Comparison of ENCODE assay signal across 24 cellular contexts in genomic region chr9:5712651-5713360, GRCh38.
DNase-seq lines count a peak whose midpoint lies in the region; ATAC-seq, FAIRE-seq and TF ChIP-seq lines count a peak whose summit lies in the region.
"Had no signal": no experiment of that assay in that cellular context is flagged by ENCODE, and none has a peak within 500 bp of the region (broad histone marks: within the 10 kb centered on the region; RNA-seq: fewer than 3 reads in every experiment).

No MANE protein-coding gene starts in this region.

- peaks cover 45% of the 10 kb centered on the region for H3K79me2 ChIP-seq in OCI-LY7 (ENCODE audit: insufficient read depth, low read depth, low read length)

- H3K9me2 ChIP-seq in OCI-LY7 (ENCODE audit: insufficient read depth, low read length) = no peaks in the 10 kb centered on the region

- CTCF ChIA-PET in OCI-LY7 (lab: Charles Lee; ENCODE audit: unreplicated experiment) = no interaction called here
- CTCF ChIA-PET in Calu3 (lab: Charles Lee) = interaction anchor here (0.7 to 1.1 kb wide), 3 partner anchors 84 to 108 kb away, joined by 3 to 4 read pairs (median 4); partner anchors contain the start of gene RIC1

- H3K4me1 ChIP-seq in OCI-LY7 (ENCODE audit: insufficient read depth, low read length, poor library complexity, severe bottlenecking) (no peaks in the 10 kb centered on the region), pancreas (peaks cover 0 to 9% (median 5%) of the 10 kb centered on the region in 3 donors)
- H3K4me1 ChIP-seq: ascending aorta, right atrium auricular region had no signal

- H3K4me1 Mint-ChIP-seq in Calu3 (ENCODE audit: low read depth, unreplicated experiment) = peaks cover 16% of the 10 kb centered on the region

- H3K4me3 ChIP-seq in OCI-LY7 (ENCODE audit: low read depth, low read length, poor library complexity, severe bottlenecking) (no peak overlapping the region), kidney epithelial cell (ENCODE audit: low read depth, low read length) (no peak overlapping the region), pancreas (no peak overlapping the region)
- H3K4me3 ChIP-seq: ascending aorta, right atrium auricular region had no signal

- H3K27ac ChIP-seq in OCI-LY7 (ENCODE audit: low read depth, low read length, poor library complexity, severe bottlenecking) (no peak overlapping the region), pancreas (no peak overlapping the region)
- H3K27ac ChIP-seq: ascending aorta, HL-60, right atrium auricular region had no signal

- H3K4me3 Mint-ChIP-seq in Calu3 (ENCODE audit: low read depth, unreplicated experiment) = no peak overlapping the region
- H3K4me3 Mint-ChIP-seq: activated CD4-positive, alpha-beta memory T cell treated with anti-CD3 and anti-CD28 coated beads, Interleukin-2, amount 10 ng/mL, durations not matched to agents 7 days and 5 days; activated naive CD8-positive, alpha-beta T cell treated with anti-CD3 and anti-CD28 coated beads for 36 hours; naive thymus-derived CD4-positive, alpha-beta T cell had no signal

- BruUV-seq in OCI-LY7 (replicated peaks; lab: Mats Ljungman, UMichigan) = TSS peak; percentile 3
- BruUV-seq in Calu3 (replicated peaks; lab: Mats Ljungman, UMichigan) = no TSS peak

- H3K9me3 Mint-ChIP-seq in Calu3 (ENCODE audit: low read depth, unreplicated experiment) = no peaks in the 10 kb centered on the region

- 35 to 41% methylated on average over 4 of the region's 4 CpGs for WGBS in pancreas, 2 donors

- peaks cover 89% of the 10 kb centered on the region for H3K36me3 ChIP-seq in OCI-LY7 (ENCODE audit: insufficient read depth, low read length)
- H3K36me3 ChIP-seq in kidney epithelial cell (ENCODE audit: control insufficient read depth, insufficient read depth, low read length) = no peaks in the 10 kb centered on the region
- no peaks in the 10 kb centered on the region for H3K36me3 ChIP-seq in pancreas

- POLR2A ChIA-PET in OCI-LY7 (lab: Charles Lee) = interaction anchor here (0.7 to 3.2 kb wide), 2 partner anchors 11 to 12 kb away, joined by 4 to 9 read pairs; no protein-coding TSS in a partner anchor

- no peak overlapping the region for H2AFZ ChIP-seq in OCI-LY7 (ENCODE audit: low read length)

- TF ChIP-seq CTCF in OCI-LY7 (conservative IDR thresholded peaks at IDR 0.05; ENCODE audit: low read length) = no peak
- no peak for TF ChIP-seq CTCF in kidney epithelial cell (IDR thresholded peaks at IDR 0.05; ENCODE audit: insufficient read depth, low read length, poor library complexity, severe bottlenecking)
- TF ChIP-seq CTCF in pancreas (IDR thresholded peaks at IDR 0.05) = no peak
- no peak for TF ChIP-seq CTCF in Calu3 (IDR thresholded peaks at IDR 0.05; ENCODE audit: unreplicated experiment)

- FAIRE-seq in pancreas (lab: Jason Lieb, UNC) = no peak

- no peaks in the 10 kb centered on the region for H3K27me3 Mint-ChIP-seq in Calu3 (ENCODE audit: unreplicated experiment)
- H3K27me3 Mint-ChIP-seq: activated CD4-positive, alpha-beta memory T cell treated with anti-CD3 and anti-CD28 coated beads, Interleukin-2, amount 10 ng/mL, durations not matched to agents 7 days and 5 days; activated naive CD8-positive, alpha-beta T cell treated with anti-CD3 and anti-CD28 coated beads for 36 hours; naive thymus-derived CD4-positive, alpha-beta T cell had no signal

- H3K4me2 ChIP-seq in OCI-LY7 (ENCODE audit: low read length) = no peak overlapping the region

- H3K27ac Mint-ChIP-seq in Calu3 (ENCODE audit: unreplicated experiment) = no peak overlapping the region
- H3K27ac Mint-ChIP-seq: activated CD4-positive, alpha-beta memory T cell treated with anti-CD3 and anti-CD28 coated beads, Interleukin-2, amount 10 ng/mL, durations not matched to agents 7 days and 5 days; activated naive CD8-positive, alpha-beta T cell treated with anti-CD3 and anti-CD28 coated beads for 36 hours had no signal

- DNase-seq in EL = peak; percentile 37
- no peak for DNase-seq in OCI-LY7 (ENCODE audit: low spot score)
- peak; percentile 73 for DNase-seq in kidney epithelial cell (ENCODE audit: low read depth)
- DNase-seq in pancreas = no peak
- no peak for DNase-seq in Calu3
- no peak for DNase-seq in activated CD8-positive, alpha-beta memory T cell treated with anti-CD3 and anti-CD28 coated beads for 24 hours
- DNase-seq: activated CD4-positive, alpha-beta memory T cell treated with anti-CD3 and anti-CD28 coated beads, Interleukin-2, amount 10 ng/mL, durations not matched to agents 7 days and 5 days; activated effector memory CD4-positive, alpha-beta T cell treated with Interleukin-2 at 50 U/mL for 16 hours; activated naive CD8-positive, alpha-beta T cell treated with anti-CD3 and anti-CD28 coated beads for 36 hours; naive thymus-derived CD4-positive, alpha-beta T cell; NCI-H1105; NCI-H2029; NCI-H345; PC-3; SHP77 treated with DMSO at 0.1 percent for 48 hours; stimulated activated CD4-positive, alpha-beta T cell treated with anti-CD3 and anti-CD28 coated beads, Interleukin-4, amount 100 ng/mL, for 4 hours; stimulated activated naive CD4-positive, alpha-beta T cell; SW 1271 had no signal

- ATAC-seq in pancreas (peak in 3 of 4 donors; percentile 55 to 81 (median 76)), GM21367 (IDR thresholded peaks at IDR 0.05; ENCODE audit: unreplicated experiment) (no peak), HG03095 (IDR thresholded peaks at IDR 0.05; ENCODE audit: unreplicated experiment) (no peak)
- ATAC-seq: HCT116; naive thymus-derived CD4-positive, alpha-beta T cell; PC-3 had no signal

- H3K9me3 ChIP-seq in OCI-LY7 (ENCODE audit: low read length) = peaks cover 33% of the 10 kb centered on the region
- peaks cover 0 to 2% (median 0%) of the 10 kb centered on the region in 4 donors for H3K9me3 ChIP-seq in pancreas

- H4K20me1 ChIP-seq in OCI-LY7 (ENCODE audit: insufficient read depth, low read length) = no peaks in the 10 kb centered on the region

- H3K27me3 ChIP-seq in kidney epithelial cell (ENCODE audit: control insufficient read depth, insufficient read depth, low read length) = no peaks in the 10 kb centered on the region
- H3K27me3 ChIP-seq in pancreas = no peaks in the 10 kb centered on the region
- H3K27me3 ChIP-seq: ascending aorta, right atrium auricular region had no signal

- intact Hi-C loops in OCI-LY7 (cut with micrococcal nuclease; ENCODE audit: unreplicated experiment) (loop anchor here (2.0 kb wide), 1 partner anchor 84 kb away; the partner anchor contains the start of gene RIC1), pancreas (cut with DNase I) (no loop called here), Calu3 (cut with micrococcal nuclease; ENCODE audit: unreplicated experiment) (no loop called here)

- peaks cover 4% of the 10 kb centered on the region for H3K36me3 Mint-ChIP-seq in Calu3 (ENCODE audit: insufficient read depth, unreplicated experiment)

Comparison
In these comparisons a context has a peak if more than half of its experiments do, and no peak if none do; other contexts are left out.
1. DNase-seq: peak in EL (single experiment) and kidney epithelial cell (single experiment); none in OCI-LY7 (single experiment), pancreas (0 of 6), Calu3 (single experiment) and activated CD8-positive, alpha-beta memory T cell treated with anti-CD3 and anti-CD28 coated beads for 24 hours (single experiment).
2. ATAC-seq: peak in pancreas (3 of 4); none in GM21367 (single experiment) and HG03095 (single experiment).